19 cellular contexts compared by ENCODE assay signal in the genomic region with DNA sequence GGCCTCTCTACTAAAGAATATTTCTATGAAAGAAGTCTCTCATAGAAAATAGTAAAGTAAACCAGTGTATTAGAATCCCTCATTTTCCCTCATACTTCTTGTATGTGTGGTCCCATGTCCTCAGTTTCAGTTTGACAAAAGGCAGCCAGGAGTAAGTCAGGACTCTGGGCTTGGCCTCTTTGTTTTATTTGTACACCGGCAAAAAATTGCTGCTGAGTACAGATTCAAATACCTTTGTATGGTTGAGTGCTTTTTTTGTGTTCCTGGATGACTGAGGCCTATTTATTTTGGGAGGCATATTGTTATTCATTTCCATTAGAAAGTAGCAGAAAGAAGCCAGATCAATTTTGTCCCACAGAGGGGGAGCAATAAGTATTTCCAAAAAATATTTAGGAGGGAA.
"Had no signal": no experiment of that assay in that cellular context is flagged by ENCODE, and none has a peak within 500 bp of the region (broad histone marks: within the 10 kb centered on the region; RNA-seq: fewer than 3 reads in every experiment).

No MANE protein-coding gene starts in this region.

- DNase-seq: effector CD4-positive, alpha-beta T cell; endodermal cell; foreskin melanocyte; heart left ventricle; left ventricle myocardium inferior; naive thymus-derived CD4-positive, alpha-beta T cell; nephron progenitor cell; psoas muscle; spleen; stimulated activated CD4-positive, alpha-beta T cell treated with anti-CD3 and anti-CD28 coated beads, Interleukin-15, amount 100 ng/mL, for 24 hours; stimulated activated CD4-positive, alpha-beta T cell treated with anti-CD3 and anti-CD28 coated beads, Interleukin-1b, Interleukin-23, amount 100 ng/mL, for 48 hours; stimulated activated CD4-positive, alpha-beta T cell treated with anti-CD3 and anti-CD28 coated beads, Interleukin-4, amount 100 ng/mL, for 24 hours; transverse colon; uterus had no signal

- ATAC-seq: heart left ventricle; naive thymus-derived CD4-positive, alpha-beta T cell; psoas muscle; sciatic nerve; stimulated activated memory B cell treated with anti-CD40 and anti-IgM and Interleukin-4, amounts not matched to agents 10 μg/mL and 1 μg/mL and 100 μg/mL, for 72 hours had no signal

- H3K4me3 ChIP-seq: coronary artery, heart left ventricle, left ventricle myocardium inferior, psoas muscle, spleen, transverse colon, uterus had no signal

- H3K27ac ChIP-seq: coronary artery, left ventricle myocardium inferior, neutrophil, psoas muscle, transverse colon, uterus had no signal

- H3K27me3 ChIP-seq: heart left ventricle, neutrophil, spleen, transverse colon, uterus had no signal

- H3K9me3 ChIP-seq: heart left ventricle, left ventricle myocardium inferior, neutrophil, psoas muscle, spleen, transverse colon, uterus had no signal

- H3K4me3 Mint-ChIP-seq: endodermal cell; naive thymus-derived CD4-positive, alpha-beta T cell; nephron progenitor cell; stimulated activated memory B cell treated with anti-CD40 and anti-IgM and Interleukin-4, amounts not matched to agents 10 μg/mL and 1 μg/mL and 100 μg/mL, for 72 hours; stimulated activated naive CD8-positive, alpha-beta T cell treated with anti-CD3 and anti-CD28 coated beads, Interleukin-15, Interleukin-2, amounts not matched to agents 100 ng/mL and 50 ng/mL, for 24 hours had no signal

- H3K27ac Mint-ChIP-seq: endodermal cell; stimulated activated memory B cell treated with anti-CD40 and anti-IgM and Interleukin-4, amounts not matched to agents 10 μg/mL and 1 μg/mL and 100 μg/mL, for 72 hours; stimulated activated naive CD8-positive, alpha-beta T cell treated with anti-CD3 and anti-CD28 coated beads, Interleukin-15, Interleukin-2, amounts not matched to agents 100 ng/mL and 50 ng/mL, for 24 hours had no signal

- H3K9me3 Mint-ChIP-seq: endodermal cell; stimulated activated memory B cell treated with anti-CD40 and anti-IgM and Interleukin-4, amounts not matched to agents 10 μg/mL and 1 μg/mL and 100 μg/mL, for 72 hours; stimulated activated naive CD8-positive, alpha-beta T cell treated with anti-CD3 and anti-CD28 coated beads, Interleukin-15, Interleukin-2, amounts not matched to agents 100 ng/mL and 50 ng/mL, for 24 hours had no signal

- H3K36me3 Mint-ChIP-seq: naive thymus-derived CD4-positive, alpha-beta T cell; stimulated activated memory B cell treated with anti-CD40 and anti-IgM and Interleukin-4, amounts not matched to agents 10 μg/mL and 1 μg/mL and 100 μg/mL, for 72 hours had no signal

- H3K4me1 ChIP-seq: left ventricle myocardium inferior, psoas muscle, transverse colon, uterus had no signal

- H3K36me3 ChIP-seq: heart left ventricle, left ventricle myocardium inferior, neutrophil, spleen, transverse colon, uterus had no signal

- H3K27me3 Mint-ChIP-seq: stimulated activated memory B cell treated with anti-CD40 and anti-IgM and Interleukin-4, amounts not matched to agents 10 μg/mL and 1 μg/mL and 100 μg/mL, for 72 hours; stimulated activated naive CD8-positive, alpha-beta T cell treated with anti-CD3 and anti-CD28 coated beads, Interleukin-15, Interleukin-2, amounts not matched to agents 100 ng/mL and 50 ng/mL, for 24 hours had no signal
